ENCODE assay signal across 19 cellular contexts in the genomic region with DNA sequence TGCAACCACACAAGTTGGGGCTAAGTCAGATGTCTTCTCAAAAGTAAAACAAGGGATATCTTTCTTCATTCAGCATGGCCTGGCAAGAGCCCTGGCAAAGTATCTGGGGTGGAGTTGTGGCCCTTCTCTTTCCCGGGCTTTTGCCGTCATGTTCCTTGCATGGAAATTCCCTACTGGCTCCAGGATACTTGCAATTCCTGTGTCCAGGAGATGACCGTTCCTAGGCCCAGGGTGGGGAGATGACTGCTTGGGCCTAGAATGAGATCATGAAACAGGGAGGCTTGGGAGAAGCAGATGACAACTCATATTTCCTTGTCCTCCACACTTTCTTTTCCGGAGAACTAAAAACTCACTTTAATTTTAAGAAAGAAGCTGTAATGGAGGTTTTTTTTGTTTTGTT.
DNase-seq lines count a peak whose midpoint lies in the region; FAIRE-seq and TF ChIP-seq lines count a peak whose summit lies in the region.
"Had no signal": no experiment of that assay in that cellular context is flagged by ENCODE, and none has a peak within 500 bp of the region (broad histone marks: within the 10 kb centered on the region; RNA-seq: fewer than 3 reads in every experiment).

No MANE protein-coding gene starts in this region.

- no peak for TF ChIP-seq CTCF in esophagus muscularis mucosa (IDR thresholded peaks at IDR 0.05)

- H3K4me3 ChIP-seq in esophagus muscularis mucosa: no peak overlapping the region
- no peak overlapping the region for H3K4me3 ChIP-seq in neuronal stem cell (ENCODE audit: low read length in 2 of 2)
- H3K4me3 ChIP-seq: GM23248, HAP-1 had no signal

- H2BK120ac ChIP-seq in neuronal stem cell (ENCODE audit: low read depth, low read length): no peak overlapping the region

- H3K27ac ChIP-seq in esophagus muscularis mucosa (replicated peaks in 1 of 4) (no peak overlapping the region), neuronal stem cell (replicated peaks; ENCODE audit: low read length) (no peak overlapping the region)
- H3K27ac ChIP-seq: GM23248 had no signal

- WGBS in esophagus muscularis mucosa: 74% methylated on average over 4 of the region's 4 CpGs
- no CpG with 5 or more reads among the region's 4 CpGs for WGBS in neuronal stem cell (ENCODE audit: extremely low coverage in 2 of 2, insufficient read length in 2 of 2, insufficient replicate concordance in 1 of 2), 2 donors

- no peak overlapping the region for H3K9ac ChIP-seq in neuronal stem cell (ENCODE audit: low read depth, low read length, poor library complexity)
- H3K9ac ChIP-seq: GM23248 had no signal

- peak overlapping the region; percentile 72 for H3K18ac ChIP-seq in neuronal stem cell (ENCODE audit: low read length)

- H3K36me3 ChIP-seq in esophagus muscularis mucosa (no peaks in the 10 kb centered on the region), neuronal stem cell (replicated peaks in 1 of 2; ENCODE audit: control insufficient read depth in 2 of 2, insufficient read depth in 2 of 2, low read length in 2 of 2) (no peaks in the 10 kb centered on the region)
- H3K36me3 ChIP-seq: BE2C, HAP-1 had no signal

- intact Hi-C loops in esophagus muscularis mucosa (cut with DNase I): no loop called here

- H3K27me3 ChIP-seq in esophagus muscularis mucosa (no peaks in the 10 kb centered on the region), neuronal stem cell (ENCODE audit: control insufficient read depth in 3 of 3, insufficient read depth in 3 of 3, low read depth in 1 of 3, low read length in 3 of 3) (no peaks in the 10 kb centered on the region)
- H3K27me3 ChIP-seq: BE2C had no signal

- H2AK5ac ChIP-seq in neuronal stem cell (ENCODE audit: low read depth, low read length): no peak overlapping the region

- H3K4me2 ChIP-seq in neuronal stem cell (ENCODE audit: insufficient read depth, low read length, poor library complexity, severe bottlenecking): no peak overlapping the region

- H3K4ac ChIP-seq in neuronal stem cell (ENCODE audit: low read length): no peak overlapping the region

- no peak overlapping the region for H2BK12ac ChIP-seq in neuronal stem cell (ENCODE audit: low read length)

- no peak overlapping the region for H2AFZ ChIP-seq in neuronal stem cell (ENCODE audit: low read length)
- H2AFZ ChIP-seq: GM23248 had no signal

- no peak overlapping the region for H3K23ac ChIP-seq in neuronal stem cell (ENCODE audit: low read depth, low read length, poor library complexity)

- no peak overlapping the region for H4K91ac ChIP-seq in neuronal stem cell (ENCODE audit: low read depth, low read length, poor library complexity)

- no peak overlapping the region for H2BK5ac ChIP-seq in neuronal stem cell (ENCODE audit: low read length)

- no peak for FAIRE-seq in RCC 7860 (lab: Jason Lieb, UNC)
- FAIRE-seq: A204.1, D721Med, G401.6, GM12891, GM18507 had no signal

- TF ChIP-seq EP300 in esophagus muscularis mucosa (IDR thresholded peaks at IDR 0.05): no peak

- H3K9me3 ChIP-seq in esophagus muscularis mucosa: no peaks in the 10 kb centered on the region
- H3K9me3 ChIP-seq in neuronal stem cell (replicated peaks in 1 of 2; ENCODE audit: control insufficient read depth in 2 of 2, insufficient read depth in 1 of 2, low read depth in 1 of 2, low read length in 2 of 2): no peaks in the 10 kb centered on the region
- H3K9me3 ChIP-seq: BE2C, Caco-2, HAP-1 had no signal

- H3K14ac ChIP-seq in neuronal stem cell (ENCODE audit: low read length): no peak overlapping the region

- TF ChIP-seq POLR2A in esophagus muscularis mucosa (IDR thresholded peaks at IDR 0.05; ENCODE audit: low read depth): no peak

- no peak overlapping the region for H2BK15ac ChIP-seq in neuronal stem cell (ENCODE audit: low read length)

- H3K4me1 ChIP-seq in esophagus muscularis mucosa (no peaks in the 10 kb centered on the region), neuronal stem cell (ENCODE audit: control insufficient read depth in 2 of 2, insufficient read depth in 1 of 2, low read depth in 1 of 2, low read length in 2 of 2) (no peaks in the 10 kb centered on the region)
- H3K4me1 ChIP-seq: BE2C had no signal

- H4K8ac ChIP-seq in neuronal stem cell (ENCODE audit: low read depth, low read length): no peak overlapping the region

- no peaks in the 10 kb centered on the region for H3K79me1 ChIP-seq in neuronal stem cell (ENCODE audit: low read depth, low read length)

- peak; percentile 11 for DNase-seq in RCC 7860 (ENCODE audit: low spot score)
- peak; percentile 89 for DNase-seq in esophagus muscularis mucosa (ENCODE audit: extremely low spot score)
- no peak for DNase-seq in neuronal stem cell (ENCODE audit: low spot score)
- no peak for DNase-seq in cortex of kidney (lab: John Stamatoyannopoulos, UW)
- no peak for DNase-seq in NCI-H526 treated with DMSO at 0.1 percent for 48 hours (lab: John Stamatoyannopoulos, UW)
- DNase-seq in activated T-cell treated with anti-CD3 and anti-CD28 coated beads for 4 hours: no peak
- DNase-seq: ACHN; BE2C; C1 segment of cervical spinal cord; Caco-2; CD4-positive, CD25-positive, alpha-beta regulatory T cell; CD8-positive, alpha-beta memory T cell; GM23248 had no signal

Comparison
In these comparisons a context has a peak if more than half of its experiments do, and no peak if none do; other contexts are left out.
1. DNase-seq: peak in RCC 7860 (single experiment) and esophagus muscularis mucosa (single experiment); none in neuronal stem cell (single experiment), cortex of kidney (single experiment), NCI-H526 treated with DMSO at 0.1 percent for 48 hours (single experiment) and activated T-cell treated with anti-CD3 and anti-CD28 coated beads for 4 hours (single experiment).